Comparison of ENCODE assay signal across 1 cellular context in the genomic region with DNA sequence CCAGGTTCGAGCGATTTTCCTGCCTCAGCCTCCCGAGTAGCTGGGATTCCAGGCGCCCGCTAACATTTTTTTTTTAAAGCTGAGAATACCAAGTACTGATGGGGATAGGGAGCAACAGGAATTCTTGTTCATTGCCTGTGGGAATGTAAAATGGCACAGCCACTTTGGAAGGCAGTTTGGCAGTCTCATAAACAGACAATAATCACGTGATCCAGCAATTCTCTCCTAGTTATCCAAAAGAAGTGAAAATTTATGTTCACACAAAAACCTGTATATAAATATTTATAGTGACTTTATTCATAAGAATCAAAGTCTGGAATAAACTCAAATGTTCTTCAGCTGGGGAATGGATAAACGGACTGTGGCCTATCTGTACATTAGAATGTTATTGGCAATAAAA.
TF ChIP-seq lines count a peak whose summit lies in the region.

No MANE protein-coding gene starts in this region.

TF ChIP-seq in HepG2, 621 proteins besides CTCF, POLR2A, EP300 and RAD21 (continued from another document):
- TF ChIP-seq, protein P1, sequence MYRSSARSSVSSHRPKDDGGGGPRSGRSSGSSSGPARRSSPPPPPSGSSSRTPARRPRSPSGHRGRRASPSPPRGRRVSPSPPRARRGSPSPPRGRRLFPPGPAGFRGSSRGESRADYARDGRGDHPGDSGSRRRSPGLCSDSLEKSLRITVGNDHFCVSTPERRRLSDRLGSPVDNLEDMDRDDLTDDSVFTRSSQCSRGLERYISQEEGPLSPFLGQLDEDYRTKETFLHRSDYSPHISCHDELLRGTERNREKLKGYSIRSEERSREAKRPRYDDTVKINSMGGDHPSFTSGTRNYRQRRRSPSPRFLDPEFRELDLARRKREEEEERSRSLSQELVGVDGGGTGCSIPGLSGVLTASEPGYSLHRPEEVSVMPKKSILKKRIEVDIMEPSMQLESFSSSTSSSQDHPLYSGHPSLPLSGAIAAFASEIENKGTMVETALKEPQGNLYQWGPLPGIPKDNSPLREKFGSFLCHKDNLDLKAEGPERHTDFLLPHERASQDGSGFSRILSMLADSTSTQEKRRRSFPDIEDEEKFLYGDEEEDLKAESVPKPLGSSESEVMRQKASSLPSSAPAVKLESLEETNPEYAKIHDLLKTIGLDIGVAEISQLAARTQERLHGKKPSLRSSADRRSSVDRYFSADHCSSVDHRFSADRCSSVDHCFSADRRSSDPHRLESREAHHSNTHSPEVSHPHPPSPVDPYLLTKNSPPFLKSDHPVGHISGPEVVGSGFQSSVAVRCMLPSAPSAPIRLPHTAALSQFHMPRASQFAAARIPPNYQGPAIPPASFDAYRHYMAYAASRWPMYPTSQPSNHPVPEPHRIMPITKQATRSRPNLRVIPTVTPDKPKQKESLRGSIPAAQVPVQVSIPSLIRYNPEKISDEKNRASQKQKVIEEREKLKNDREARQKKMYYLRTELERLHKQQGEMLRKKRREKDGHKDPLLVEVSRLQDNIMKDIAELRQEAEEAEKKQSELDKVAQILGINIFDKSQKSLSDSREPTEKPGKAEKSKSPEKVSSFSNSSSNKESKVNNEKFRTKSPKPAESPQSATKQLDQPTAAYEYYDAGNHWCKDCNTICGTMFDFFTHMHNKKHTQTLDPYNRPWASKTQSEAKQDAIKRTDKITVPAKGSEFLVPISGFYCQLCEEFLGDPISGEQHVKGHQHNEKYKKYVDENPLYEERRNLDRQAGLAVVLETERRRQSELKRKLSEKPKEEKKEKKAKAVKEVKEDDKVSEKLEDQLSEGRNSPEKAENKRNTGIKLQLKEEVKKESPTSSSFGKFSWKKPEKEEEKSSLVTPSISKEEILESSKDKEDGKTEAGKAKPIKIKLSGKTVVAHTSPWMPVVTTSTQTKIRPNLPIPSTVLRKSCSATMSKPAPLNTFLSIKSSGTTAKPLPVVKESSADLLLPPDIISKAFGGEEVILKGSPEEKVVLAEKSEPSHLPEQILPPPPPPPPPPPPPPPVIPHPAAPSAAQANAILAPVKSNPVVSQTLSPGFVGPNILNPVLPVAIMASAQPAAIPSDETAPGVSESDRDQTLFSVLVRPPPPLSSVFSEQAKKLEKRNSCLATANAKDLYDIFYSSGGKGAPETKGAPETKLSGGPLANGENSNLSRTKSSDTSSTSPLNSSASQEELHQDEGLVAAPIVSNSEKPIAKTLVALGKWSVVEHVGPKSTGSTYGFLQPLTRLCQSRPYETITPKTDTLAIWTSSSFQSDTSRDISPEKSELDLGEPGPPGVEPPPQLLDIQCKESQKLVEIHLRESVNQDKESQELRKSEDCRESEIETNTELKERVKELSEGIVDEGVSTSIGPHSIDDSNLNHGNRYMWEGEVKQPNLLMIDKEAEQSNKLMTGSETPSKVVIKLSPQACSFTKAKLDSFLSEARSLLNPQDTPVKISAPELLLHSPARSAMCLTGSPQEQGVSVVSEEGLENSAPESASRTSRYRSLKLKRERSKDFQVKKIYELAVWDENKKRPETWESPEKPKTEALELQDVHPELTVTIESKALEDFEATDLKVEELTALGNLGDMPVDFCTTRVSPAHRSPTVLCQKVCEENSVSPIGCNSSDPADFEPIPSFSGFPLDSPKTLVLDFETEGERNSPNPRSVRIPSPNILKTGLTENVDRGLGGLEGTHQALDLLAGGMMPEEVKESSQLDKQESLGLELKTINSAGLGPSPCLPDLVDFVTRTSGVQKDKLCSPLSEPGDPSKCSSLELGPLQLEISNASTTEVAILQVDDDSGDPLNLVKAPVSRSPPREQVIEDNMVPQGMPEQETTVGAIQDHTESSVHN (CRISPR knock-in tag; IDR thresholded peaks at IDR 0.05), result no peak
- TF ChIP-seq REL (CRISPR knock-in tag; conservative IDR thresholded peaks at IDR 0.05), result no peak
- no peak for TF ChIP-seq ZNF234 (CRISPR knock-in tag; conservative IDR thresholded peaks at IDR 0.05)
